In the genomic region with DNA sequence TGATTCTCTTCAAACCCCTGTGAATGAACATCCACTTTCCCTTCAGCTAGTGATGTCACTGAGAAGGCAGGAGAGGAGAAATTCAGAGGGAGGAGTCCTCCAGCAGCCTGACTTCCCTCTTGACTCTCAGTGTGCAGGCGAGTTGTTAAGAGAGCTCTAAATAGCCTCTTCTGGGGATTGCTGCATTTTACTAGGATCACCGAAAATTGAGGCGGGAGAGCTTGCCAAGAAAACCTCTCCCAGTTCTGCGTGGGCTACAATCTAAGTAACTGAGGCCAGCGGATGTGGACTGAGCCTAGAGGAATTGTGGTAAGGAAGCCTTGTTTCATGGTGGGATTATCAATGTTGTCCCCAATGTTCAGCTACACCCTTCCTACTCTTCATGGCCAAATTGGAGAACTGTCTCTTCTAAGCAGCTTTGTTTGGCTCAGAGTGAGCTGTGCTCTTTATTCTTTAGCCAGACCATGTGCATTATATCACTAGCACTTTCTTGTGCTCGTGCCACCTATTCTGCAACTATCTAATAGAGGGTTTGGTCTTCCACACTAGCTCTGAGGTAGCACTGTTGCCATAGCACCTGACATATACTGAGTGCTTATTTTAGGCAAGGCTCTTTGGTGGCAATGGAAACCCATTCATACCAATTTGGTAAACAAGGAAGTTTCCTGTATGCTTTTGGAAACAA, we compare ENCODE assay signal across 11 cellular contexts.
A peak's percentile ranks its signal among the peaks of the same experiment; 100 is the strongest.
DNase-seq lines count a peak whose midpoint lies in the region; ATAC-seq, FAIRE-seq and TF ChIP-seq lines count a peak whose summit lies in the region.
"Had no signal": no experiment of that assay in that cellular context is flagged by ENCODE, and none has a peak within 500 bp of the region (broad histone marks: within the 10 kb centered on the region; RNA-seq: fewer than 3 reads in every experiment).

No MANE protein-coding gene starts in this region.

- no peaks in the 10 kb centered on the region for H3K9me3 ChIP-seq in ascending aorta
- no peaks in the 10 kb centered on the region for H3K9me3 ChIP-seq in suprapubic skin

- FAIRE-seq in GM12892 (lab: Jason Lieb, UNC): peak; percentile 14

- TF ChIP-seq CTCF in ascending aorta (IDR thresholded peaks at IDR 0.05) (no peak), suprapubic skin (IDR thresholded peaks at IDR 0.05) (no peak)

- TF ChIP-seq POLR2A in GM12892 (IDR thresholded peaks at IDR 0.05; ENCODE audit: low read depth, low read length): no peak
- TF ChIP-seq POLR2A in suprapubic skin (IDR thresholded peaks at IDR 0.05): no peak

- no peaks in the 10 kb centered on the region for H3K36me3 Mint-ChIP-seq in activated T-cell treated with anti-CD3 and anti-CD28 coated beads, Interleukin-2, amount 50 U/mL, for 72 hours (ENCODE audit: insufficient read depth in 2 of 2)

- no peaks in the 10 kb centered on the region for H3K27me3 Mint-ChIP-seq in activated T-cell treated with anti-CD3 and anti-CD28 coated beads, Interleukin-2, amount 50 U/mL, for 72 hours (ENCODE audit: low read depth)

- 69% methylated on average over 6 of the region's 6 CpGs for WGBS in suprapubic skin

- H3K27ac Mint-ChIP-seq in activated T-cell treated with anti-CD3 and anti-CD28 coated beads, Interleukin-2, amount 50 U/mL, for 72 hours: no peak overlapping the region

- H3K4me3 ChIP-seq in ascending aorta (peak overlapping the region in 1 of 2 donors; percentile 28), suprapubic skin (no peak overlapping the region)

- H3K36me3 ChIP-seq in ascending aorta (peaks cover 0 to 3% of the 10 kb centered on the region in 2 donors), suprapubic skin (no peaks in the 10 kb centered on the region)

- no peaks in the 10 kb centered on the region for H3K27me3 ChIP-seq in ascending aorta
- H3K27me3 ChIP-seq in suprapubic skin: no peaks in the 10 kb centered on the region
- H3K27me3 ChIP-seq: foreskin keratinocyte had no signal

- ATAC-seq in GM18909 (IDR thresholded peaks at IDR 0.05; ENCODE audit: poor library complexity, unreplicated experiment): no peak
- ATAC-seq in activated T-cell treated with anti-CD3 and anti-CD28 coated beads, Interleukin-2, amount 50 U/mL, for 72 hours (replicated peaks in 1 of 2): no peak
- ATAC-seq: foreskin keratinocyte had no signal

- no peak for TF ChIP-seq EP300 in suprapubic skin (IDR thresholded peaks at IDR 0.05)

- peak overlapping the region; percentile 71 to 73 for H3K27ac ChIP-seq in ascending aorta
- peak overlapping the region; percentile 43 for H3K27ac ChIP-seq in suprapubic skin
- H3K27ac ChIP-seq: foreskin keratinocyte had no signal

- intact Hi-C loops in ascending aorta (cut with DNase I): no loop called here

- peaks cover 0 to 20% of the 10 kb centered on the region in 2 donors for H3K4me1 ChIP-seq in ascending aorta
- peaks cover 5% of the 10 kb centered on the region for H3K4me1 ChIP-seq in suprapubic skin

- no peaks in the 10 kb centered on the region for H3K9me3 Mint-ChIP-seq in activated T-cell treated with anti-CD3 and anti-CD28 coated beads, Interleukin-2, amount 50 U/mL, for 72 hours

- H3K4me3 Mint-ChIP-seq in activated T-cell treated with anti-CD3 and anti-CD28 coated beads, Interleukin-2, amount 50 U/mL, for 72 hours: no peak overlapping the region

- DNase-seq in GM12892 (ENCODE audit: insufficient read length) (no peak), ascending aorta (ENCODE audit: low spot score in 2 of 2) (peak in 1 of 2 donors; percentile 74), iPS-NIHi7 (ENCODE audit: extremely low spot score) (peak; percentile 33), suprapubic skin (ENCODE audit: low spot score in 2 of 2) (no peak), foreskin melanocyte (no peak), NCI-H2196 treated with DMSO at 0.1 percent for 48 hours (lab: John Stamatoyannopoulos, UW; ENCODE audit: unreplicated experiment) (no peak)
- no peak for DNase-seq in activated T-cell treated with anti-CD3 and anti-CD28 coated beads, Interleukin-2, amount 50 U/mL, for 72 hours
- DNase-seq: activated T-cell treated with anti-CD3 and anti-CD28 coated beads, Interleukin-2, amount 50 U/mL, for 1 hour; central memory CD4-positive, alpha-beta T cell; foreskin keratinocyte had no signal

- H3K4me1 Mint-ChIP-seq in activated T-cell treated with anti-CD3 and anti-CD28 coated beads, Interleukin-2, amount 50 U/mL, for 72 hours (ENCODE audit: low read depth): no peaks in the 10 kb centered on the region
